Comparison of ENCODE assay signal across 1 cellular context in the genomic region with DNA sequence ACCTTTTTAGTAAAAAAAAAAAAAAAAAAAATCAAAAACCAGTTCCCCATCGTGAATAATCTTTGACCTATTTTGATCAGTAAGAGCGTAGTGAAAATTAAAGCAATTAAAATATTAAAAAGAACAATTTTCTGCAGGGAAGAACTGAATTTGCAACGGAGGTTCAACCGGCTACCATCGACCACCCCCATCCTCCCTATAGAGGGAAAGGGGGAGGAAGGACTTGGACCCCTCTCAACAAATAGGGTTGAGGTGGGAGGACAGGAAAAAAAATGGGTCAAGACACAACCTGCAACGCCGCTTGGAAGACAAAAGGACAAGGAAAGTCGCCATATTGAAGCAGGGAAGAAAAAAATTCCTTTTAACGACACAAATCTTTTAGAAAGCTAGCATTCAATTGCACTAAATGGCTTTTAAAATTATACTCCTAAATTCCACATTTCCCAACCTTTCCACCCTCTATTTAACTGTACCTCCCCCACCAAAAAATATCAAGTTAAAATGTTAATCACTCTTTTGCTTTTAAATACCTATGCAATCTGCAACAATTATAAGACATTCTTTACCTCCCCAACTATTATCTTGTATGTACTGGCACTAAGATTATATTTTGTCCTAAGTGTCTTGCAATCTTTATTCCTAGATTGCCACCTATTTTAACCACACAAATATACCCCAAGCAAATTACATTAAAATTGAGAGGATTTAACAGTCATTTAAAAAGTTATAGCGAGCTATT.
TF ChIP-seq lines count a peak whose summit lies in the region.

No MANE protein-coding gene starts in this region.

TF ChIP-seq in GM12878, 131 proteins besides CTCF, POLR2A, EP300 and RAD21 (continues in another document):
- no peak for TF ChIP-seq PBX3 (IDR thresholded peaks at IDR 0.05; ENCODE audit: insufficient replicate concordance, low read depth, low read length)
- TF ChIP-seq, protein P1, sequence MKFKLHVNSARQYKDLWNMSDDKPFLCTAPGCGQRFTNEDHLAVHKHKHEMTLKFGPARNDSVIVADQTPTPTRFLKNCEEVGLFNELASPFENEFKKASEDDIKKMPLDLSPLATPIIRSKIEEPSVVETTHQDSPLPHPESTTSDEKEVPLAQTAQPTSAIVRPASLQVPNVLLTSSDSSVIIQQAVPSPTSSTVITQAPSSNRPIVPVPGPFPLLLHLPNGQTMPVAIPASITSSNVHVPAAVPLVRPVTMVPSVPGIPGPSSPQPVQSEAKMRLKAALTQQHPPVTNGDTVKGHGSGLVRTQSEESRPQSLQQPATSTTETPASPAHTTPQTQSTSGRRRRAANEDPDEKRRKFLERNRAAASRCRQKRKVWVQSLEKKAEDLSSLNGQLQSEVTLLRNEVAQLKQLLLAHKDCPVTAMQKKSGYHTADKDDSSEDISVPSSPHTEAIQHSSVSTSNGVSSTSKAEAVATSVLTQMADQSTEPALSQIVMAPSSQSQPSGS (IDR thresholded peaks at IDR 0.05; ENCODE audit: low read length): peak; percentile 71
- TF ChIP-seq, protein P2, sequence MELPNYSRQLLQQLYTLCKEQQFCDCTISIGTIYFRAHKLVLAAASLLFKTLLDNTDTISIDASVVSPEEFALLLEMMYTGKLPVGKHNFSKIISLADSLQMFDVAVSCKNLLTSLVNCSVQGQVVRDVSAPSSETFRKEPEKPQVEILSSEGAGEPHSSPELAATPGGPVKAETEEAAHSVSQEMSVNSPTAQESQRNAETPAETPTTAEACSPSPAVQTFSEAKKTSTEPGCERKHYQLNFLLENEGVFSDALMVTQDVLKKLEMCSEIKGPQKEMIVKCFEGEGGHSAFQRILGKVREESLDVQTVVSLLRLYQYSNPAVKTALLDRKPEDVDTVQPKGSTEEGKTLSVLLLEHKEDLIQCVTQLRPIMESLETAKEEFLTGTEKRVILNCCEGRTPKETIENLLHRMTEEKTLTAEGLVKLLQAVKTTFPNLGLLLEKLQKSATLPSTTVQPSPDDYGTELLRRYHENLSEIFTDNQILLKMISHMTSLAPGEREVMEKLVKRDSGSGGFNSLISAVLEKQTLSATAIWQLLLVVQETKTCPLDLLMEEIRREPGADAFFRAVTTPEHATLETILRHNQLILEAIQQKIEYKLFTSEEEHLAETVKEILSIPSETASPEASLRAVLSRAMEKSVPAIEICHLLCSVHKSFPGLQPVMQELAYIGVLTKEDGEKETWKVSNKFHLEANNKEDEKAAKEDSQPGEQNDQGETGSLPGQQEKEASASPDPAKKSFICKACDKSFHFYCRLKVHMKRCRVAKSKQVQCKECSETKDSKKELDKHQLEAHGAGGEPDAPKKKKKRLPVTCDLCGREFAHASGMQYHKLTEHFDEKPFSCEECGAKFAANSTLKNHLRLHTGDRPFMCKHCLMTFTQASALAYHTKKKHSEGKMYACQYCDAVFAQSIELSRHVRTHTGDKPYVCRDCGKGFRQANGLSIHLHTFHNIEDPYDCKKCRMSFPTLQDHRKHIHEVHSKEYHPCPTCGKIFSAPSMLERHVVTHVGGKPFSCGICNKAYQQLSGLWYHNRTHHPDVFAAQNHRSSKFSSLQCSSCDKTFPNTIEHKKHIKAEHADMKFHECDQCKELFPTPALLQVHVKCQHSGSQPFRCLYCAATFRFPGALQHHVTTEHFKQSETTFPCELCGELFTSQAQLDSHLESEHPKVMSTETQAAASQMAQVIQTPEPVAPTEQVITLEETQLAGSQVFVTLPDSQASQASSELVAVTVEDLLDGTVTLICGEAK (IDR thresholded peaks at IDR 0.05; ENCODE audit: borderline replicate concordance): no peak
- TF ChIP-seq TCF7 (IDR thresholded peaks at IDR 0.05; ENCODE audit: borderline replicate concordance): no peak
- peak; percentile 4; the same call in 1 of the 2 replicates for TF ChIP-seq NR2C1 (IDR thresholded peaks at IDR 0.05)
- no peak for TF ChIP-seq CBFB (IDR thresholded peaks at IDR 0.05; ENCODE audit: low read depth)
- peak in 1 of 2 experiments; percentile 46; a peak in 1 of 4 replicates for TF ChIP-seq IKZF2 (IDR thresholded peaks at IDR 0.05)
- TF ChIP-seq RCOR1 (conservative IDR thresholded peaks at IDR 0.05; ENCODE audit: low read depth, low read length): no peak
- TF ChIP-seq MYC (IDR thresholded peaks at IDR 0.05; ENCODE audit: insufficient read depth, insufficient read length, insufficient replicate concordance, low read length, severe bottlenecking): no peak
- TF ChIP-seq SREBF1 (IDR thresholded peaks at IDR 0.05; ENCODE audit: low read length): no peak
- TF ChIP-seq SIX5 (IDR thresholded peaks at IDR 0.05; ENCODE audit: low read depth, low read length, severe bottlenecking): no peak
- no peak for TF ChIP-seq ZNF274 (IDR thresholded peaks at IDR 0.05; ENCODE audit: insufficient read depth, insufficient read length)
- 0 out of 2 replicates have a peak, but pooled peaks have one; percentile 13 for TF ChIP-seq LARP7 (IDR thresholded peaks at IDR 0.05)
- TF ChIP-seq MAX (IDR thresholded peaks at IDR 0.05; ENCODE audit: low read depth, low read length): no peak
- peak; percentile 74; the same call in 1 of the 2 replicates for TF ChIP-seq MYB (IDR thresholded peaks at IDR 0.05; ENCODE audit: borderline replicate concordance, low read depth, low read length)
- no peak for TF ChIP-seq RFX5 (IDR thresholded peaks at IDR 0.05; ENCODE audit: low read depth, low read length)
- no peak for TF ChIP-seq BHLHE40 (IDR thresholded peaks at IDR 0.05; ENCODE audit: borderline replicate concordance in 1 of 2, low read depth in 2 of 2, low read length in 1 of 2)
- TF ChIP-seq ETV6 (conservative IDR thresholded peaks at IDR 0.05 in 1 of 2, IDR thresholded peaks at IDR 0.05 in 1 of 2; ENCODE audit: borderline replicate concordance in 1 of 2, low read depth in 1 of 2): no peak
- no peak for TF ChIP-seq ZNF592 (IDR thresholded peaks at IDR 0.05)
- peak; percentile 3; the same call in 1 of the 2 replicates for TF ChIP-seq FOXM1 (IDR thresholded peaks at IDR 0.05; ENCODE audit: low read depth, low read length)
- no peak for TF ChIP-seq RELA (IDR thresholded peaks at IDR 0.05; ENCODE audit: borderline replicate concordance, partially characterized antibody)
- no peak for TF ChIP-seq DPF2 (IDR thresholded peaks at IDR 0.05)
- no peak for TF ChIP-seq STAT3 (IDR thresholded peaks at IDR 0.05; ENCODE audit: low read depth, low read length)
- TF ChIP-seq ZNF207 (IDR thresholded peaks at IDR 0.05; ENCODE audit: borderline replicate concordance): peak; percentile 72; the same call in 1 of the 2 replicates
- TF ChIP-seq BACH1 (IDR thresholded peaks at IDR 0.05; ENCODE audit: borderline replicate concordance): peak; percentile 89
- TF ChIP-seq IRF5 (IDR thresholded peaks at IDR 0.05; ENCODE audit: borderline replicate concordance): no peak
- TF ChIP-seq TBL1XR1 (IDR thresholded peaks at IDR 0.05; ENCODE audit: low read depth, low read length): no peak; the same call in 1 of the 2 replicates
- TF ChIP-seq ZNF687 (IDR thresholded peaks at IDR 0.05): peak; percentile 82
- TF ChIP-seq, protein P3, sequence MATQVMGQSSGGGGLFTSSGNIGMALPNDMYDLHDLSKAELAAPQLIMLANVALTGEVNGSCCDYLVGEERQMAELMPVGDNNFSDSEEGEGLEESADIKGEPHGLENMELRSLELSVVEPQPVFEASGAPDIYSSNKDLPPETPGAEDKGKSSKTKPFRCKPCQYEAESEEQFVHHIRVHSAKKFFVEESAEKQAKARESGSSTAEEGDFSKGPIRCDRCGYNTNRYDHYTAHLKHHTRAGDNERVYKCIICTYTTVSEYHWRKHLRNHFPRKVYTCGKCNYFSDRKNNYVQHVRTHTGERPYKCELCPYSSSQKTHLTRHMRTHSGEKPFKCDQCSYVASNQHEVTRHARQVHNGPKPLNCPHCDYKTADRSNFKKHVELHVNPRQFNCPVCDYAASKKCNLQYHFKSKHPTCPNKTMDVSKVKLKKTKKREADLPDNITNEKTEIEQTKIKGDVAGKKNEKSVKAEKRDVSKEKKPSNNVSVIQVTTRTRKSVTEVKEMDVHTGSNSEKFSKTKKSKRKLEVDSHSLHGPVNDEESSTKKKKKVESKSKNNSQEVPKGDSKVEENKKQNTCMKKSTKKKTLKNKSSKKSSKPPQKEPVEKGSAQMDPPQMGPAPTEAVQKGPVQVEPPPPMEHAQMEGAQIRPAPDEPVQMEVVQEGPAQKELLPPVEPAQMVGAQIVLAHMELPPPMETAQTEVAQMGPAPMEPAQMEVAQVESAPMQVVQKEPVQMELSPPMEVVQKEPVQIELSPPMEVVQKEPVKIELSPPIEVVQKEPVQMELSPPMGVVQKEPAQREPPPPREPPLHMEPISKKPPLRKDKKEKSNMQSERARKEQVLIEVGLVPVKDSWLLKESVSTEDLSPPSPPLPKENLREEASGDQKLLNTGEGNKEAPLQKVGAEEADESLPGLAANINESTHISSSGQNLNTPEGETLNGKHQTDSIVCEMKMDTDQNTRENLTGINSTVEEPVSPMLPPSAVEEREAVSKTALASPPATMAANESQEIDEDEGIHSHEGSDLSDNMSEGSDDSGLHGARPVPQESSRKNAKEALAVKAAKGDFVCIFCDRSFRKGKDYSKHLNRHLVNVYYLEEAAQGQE (IDR thresholded peaks at IDR 0.05; ENCODE audit: low read depth, low read length): no peak
